ENCODE assay signal across 2 cellular contexts in genomic region chrX:19885732-19886131, GRCh38.
TF ChIP-seq lines count a peak whose summit lies in the region.

No MANE protein-coding gene starts in this region.

TF ChIP-seq in SK-N-SH, 30 proteins besides CTCF, POLR2A, EP300 and RAD21 (continued from another document):
- TF ChIP-seq USF1 (IDR thresholded peaks at IDR 0.05; ENCODE audit: borderline replicate concordance, low read depth) (no peak), NFIC (IDR thresholded peaks at IDR 0.05; ENCODE audit: borderline replicate concordance) (no peak), ZBTB33 (IDR thresholded peaks at IDR 0.05; ENCODE audit: borderline replicate concordance, low read depth) (no peak), ELF1 (IDR thresholded peaks at IDR 0.05) (no peak), FOXJ3 (CRISPR knock-in tag; IDR thresholded peaks at IDR 0.05) (no peak), FOSL2 (IDR thresholded peaks at IDR 0.05; ENCODE audit: borderline replicate concordance, low read depth) (no peak), FOXM1 (IDR thresholded peaks at IDR 0.05; ENCODE audit: low read depth) (no peak), EZH2phosphoT487 (IDR thresholded peaks at IDR 0.05; ENCODE audit: borderline replicate concordance, low read depth) (no peak), YY1 (IDR thresholded peaks at IDR 0.05; ENCODE audit: low read depth) (no peak), TEAD4 (IDR thresholded peaks at IDR 0.05; ENCODE audit: borderline replicate concordance, insufficient read depth) (no peak), MEF2A (IDR thresholded peaks at IDR 0.05; ENCODE audit: borderline replicate concordance, low read depth) (no peak)

TF ChIP-seq in SK-N-SH treated with all-trans-retinoic acid at 6 μM for 48 hours, 23 proteins besides CTCF, POLR2A, EP300 and RAD21 (continued from another document):
- no peak for TF ChIP-seq POU6F1 (CRISPR knock-in tag; IDR thresholded peaks at IDR 0.05; ENCODE audit: borderline replicate concordance, low read depth)
- no peak for TF ChIP-seq ZFP30 (CRISPR knock-in tag; IDR thresholded peaks at IDR 0.05)
- no peak for TF ChIP-seq ESRRG (CRISPR knock-in tag; IDR thresholded peaks at IDR 0.05)
- TF ChIP-seq ZNF8 (CRISPR knock-in tag; IDR thresholded peaks at IDR 0.05): no peak
TF ChIP-seq in SK-N-SH treated with all-trans-retinoic acid at 6 μM for 48 hours: peak in this region for 0.
